ENCODE assay signal across 2 cellular contexts in the genomic region with DNA sequence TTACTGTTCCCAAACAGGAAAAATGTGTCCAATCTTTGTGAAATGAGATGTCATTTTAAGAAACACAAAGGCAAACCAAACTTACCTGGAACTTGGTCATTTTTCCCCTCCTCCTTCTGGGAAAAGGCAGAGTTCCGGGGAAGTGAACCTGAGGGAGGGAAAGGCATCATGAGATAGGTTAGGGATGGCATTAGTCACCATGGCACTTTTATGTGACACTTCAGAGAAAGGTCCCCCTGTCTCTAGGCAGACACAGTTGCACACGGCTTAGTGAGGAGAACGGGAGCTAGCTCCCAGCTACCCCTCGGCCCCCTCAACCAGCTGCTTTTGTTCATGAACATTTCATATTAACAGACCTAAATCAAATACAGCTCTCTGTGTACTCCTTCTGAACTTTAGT.
TF ChIP-seq lines count a peak whose summit lies in the region.

No MANE protein-coding gene starts in this region.

TF ChIP-seq in SK-N-SH, 30 proteins besides CTCF, POLR2A, EP300 and RAD21 (continued from another document):
- TF ChIP-seq, protein P1, sequence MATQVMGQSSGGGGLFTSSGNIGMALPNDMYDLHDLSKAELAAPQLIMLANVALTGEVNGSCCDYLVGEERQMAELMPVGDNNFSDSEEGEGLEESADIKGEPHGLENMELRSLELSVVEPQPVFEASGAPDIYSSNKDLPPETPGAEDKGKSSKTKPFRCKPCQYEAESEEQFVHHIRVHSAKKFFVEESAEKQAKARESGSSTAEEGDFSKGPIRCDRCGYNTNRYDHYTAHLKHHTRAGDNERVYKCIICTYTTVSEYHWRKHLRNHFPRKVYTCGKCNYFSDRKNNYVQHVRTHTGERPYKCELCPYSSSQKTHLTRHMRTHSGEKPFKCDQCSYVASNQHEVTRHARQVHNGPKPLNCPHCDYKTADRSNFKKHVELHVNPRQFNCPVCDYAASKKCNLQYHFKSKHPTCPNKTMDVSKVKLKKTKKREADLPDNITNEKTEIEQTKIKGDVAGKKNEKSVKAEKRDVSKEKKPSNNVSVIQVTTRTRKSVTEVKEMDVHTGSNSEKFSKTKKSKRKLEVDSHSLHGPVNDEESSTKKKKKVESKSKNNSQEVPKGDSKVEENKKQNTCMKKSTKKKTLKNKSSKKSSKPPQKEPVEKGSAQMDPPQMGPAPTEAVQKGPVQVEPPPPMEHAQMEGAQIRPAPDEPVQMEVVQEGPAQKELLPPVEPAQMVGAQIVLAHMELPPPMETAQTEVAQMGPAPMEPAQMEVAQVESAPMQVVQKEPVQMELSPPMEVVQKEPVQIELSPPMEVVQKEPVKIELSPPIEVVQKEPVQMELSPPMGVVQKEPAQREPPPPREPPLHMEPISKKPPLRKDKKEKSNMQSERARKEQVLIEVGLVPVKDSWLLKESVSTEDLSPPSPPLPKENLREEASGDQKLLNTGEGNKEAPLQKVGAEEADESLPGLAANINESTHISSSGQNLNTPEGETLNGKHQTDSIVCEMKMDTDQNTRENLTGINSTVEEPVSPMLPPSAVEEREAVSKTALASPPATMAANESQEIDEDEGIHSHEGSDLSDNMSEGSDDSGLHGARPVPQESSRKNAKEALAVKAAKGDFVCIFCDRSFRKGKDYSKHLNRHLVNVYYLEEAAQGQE (IDR thresholded peaks at IDR 0.05; ENCODE audit: low read depth, low read length): no peak
- no peak for TF ChIP-seq ELF1 (IDR thresholded peaks at IDR 0.05)
- TF ChIP-seq MEF2A (IDR thresholded peaks at IDR 0.05; ENCODE audit: borderline replicate concordance, low read depth): no peak
- TF ChIP-seq RCOR1 (IDR thresholded peaks at IDR 0.05; ENCODE audit: low read length): no peak

TF ChIP-seq in SK-N-SH treated with all-trans-retinoic acid at 6 μM for 48 hours, 23 proteins besides CTCF, POLR2A, EP300 and RAD21 (continued from another document):
- TF ChIP-seq, protein P2, sequence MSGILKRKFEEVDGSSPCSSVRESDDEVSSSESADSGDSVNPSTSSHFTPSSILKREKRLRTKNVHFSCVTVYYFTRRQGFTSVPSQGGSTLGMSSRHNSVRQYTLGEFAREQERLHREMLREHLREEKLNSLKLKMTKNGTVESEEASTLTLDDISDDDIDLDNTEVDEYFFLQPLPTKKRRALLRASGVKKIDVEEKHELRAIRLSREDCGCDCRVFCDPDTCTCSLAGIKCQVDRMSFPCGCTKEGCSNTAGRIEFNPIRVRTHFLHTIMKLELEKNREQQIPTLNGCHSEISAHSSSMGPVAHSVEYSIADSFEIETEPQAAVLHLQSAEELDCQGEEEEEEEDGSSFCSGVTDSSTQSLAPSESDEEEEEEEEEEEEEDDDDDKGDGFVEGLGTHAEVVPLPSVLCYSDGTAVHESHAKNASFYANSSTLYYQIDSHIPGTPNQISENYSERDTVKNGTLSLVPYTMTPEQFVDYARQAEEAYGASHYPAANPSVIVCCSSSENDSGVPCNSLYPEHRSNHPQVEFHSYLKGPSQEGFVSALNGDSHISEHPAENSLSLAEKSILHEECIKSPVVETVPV (CRISPR knock-in tag; IDR thresholded peaks at IDR 0.05): no peak
- TF ChIP-seq ESRRG (CRISPR knock-in tag; IDR thresholded peaks at IDR 0.05): no peak
- no peak for TF ChIP-seq PPARA (CRISPR knock-in tag; IDR thresholded peaks at IDR 0.05; ENCODE audit: borderline replicate concordance)
